Comparison of ENCODE assay signal across 11 cellular contexts in genomic region chr2:128279786-128280701, GRCh38. TPM values are rescaled to one million over a fixed set of nuclear protein-coding genes. Genes with fewer than 3 reads are reported as not detected.
DNase-seq lines count a peak whose midpoint lies in the region; ATAC-seq and TF ChIP-seq lines count a peak whose summit lies in the region.
"Had no signal": no experiment of that assay in that cellular context is flagged by ENCODE, and none has a peak within 500 bp of the region (broad histone marks: within the 10 kb centered on the region; RNA-seq: fewer than 3 reads in every experiment).

No MANE protein-coding gene starts in this region.

- peaks cover 0 to 5% (median 1%) of the 10 kb centered on the region in 3 donors for H3K27me3 Mint-ChIP-seq in immature natural killer cell (ENCODE audit: low read depth in 3 of 3)
- no peaks in the 10 kb centered on the region for H3K27me3 Mint-ChIP-seq in progenitor cell of endocrine pancreas
- H3K27me3 Mint-ChIP-seq: activated naive CD4-positive, alpha-beta T cell treated with anti-CD3 and anti-CD28 coated beads, Interleukin-2, amount 50 U/mL, for 24 hours had no signal

- no peak for TF ChIP-seq CTCF in progenitor cell of endocrine pancreas (IDR thresholded peaks at IDR 0.05; ENCODE audit: unreplicated experiment)

- H3K27ac Mint-ChIP-seq in immature natural killer cell (peak overlapping the region; percentile 73 to 88 (median 86)), progenitor cell of endocrine pancreas (peak overlapping the region; percentile 80)
- H3K27ac Mint-ChIP-seq: activated naive CD4-positive, alpha-beta T cell treated with anti-CD3 and anti-CD28 coated beads, Interleukin-2, amount 50 U/mL, for 24 hours had no signal

- H3K36me3 Mint-ChIP-seq in immature natural killer cell (peaks cover 0 to 1% (median 0%) of the 10 kb centered on the region in 3 donors), progenitor cell of endocrine pancreas (ENCODE audit: insufficient read depth) (peaks cover 9% of the 10 kb centered on the region)

- ATAC-seq in GM18508 (IDR thresholded peaks at IDR 0.05; ENCODE audit: insufficient read depth, unreplicated experiment) (peak; percentile 50), GM21723 (IDR thresholded peaks at IDR 0.05; ENCODE audit: unreplicated experiment) (no peak), HG02852 (IDR thresholded peaks at IDR 0.05; ENCODE audit: unreplicated experiment) (no peak)

- H3K4me1 Mint-ChIP-seq in immature natural killer cell (peaks cover 76 to 79% of the 10 kb centered on the region in 2 donors), progenitor cell of endocrine pancreas (ENCODE audit: low read depth) (peaks cover 2% of the 10 kb centered on the region)

- DNase-seq in T-helper 1 cell, result peak in 3 of 5 donors; percentile 1 to 5 (median 2)
- peak; percentile 22 to 38 (median 35) for DNase-seq in immature natural killer cell
- no peak for DNase-seq in progenitor cell of endocrine pancreas (ENCODE audit: low spot score, unreplicated experiment)
- no peak for DNase-seq in NCI-H2196 (lab: John Stamatoyannopoulos, UW; ENCODE audit: unreplicated experiment)
- DNase-seq: DMS153, NCI-H1694, T1000 had no signal

- H3K4me3 Mint-ChIP-seq in immature natural killer cell (peak overlapping the region; percentile 68 to 77 (median 73)), progenitor cell of endocrine pancreas (ENCODE audit: low read depth) (no peak overlapping the region)
- H3K4me3 Mint-ChIP-seq: activated naive CD4-positive, alpha-beta T cell treated with anti-CD3 and anti-CD28 coated beads, Interleukin-2, amount 50 U/mL, for 24 hours had no signal

- no peaks in the 10 kb centered on the region for H3K9me3 Mint-ChIP-seq in immature natural killer cell
- H3K9me3 Mint-ChIP-seq in progenitor cell of endocrine pancreas (ENCODE audit: low read depth), result peaks cover 2% of the 10 kb centered on the region
- H3K9me3 Mint-ChIP-seq: activated naive CD4-positive, alpha-beta T cell treated with anti-CD3 and anti-CD28 coated beads, Interleukin-2, amount 50 U/mL, for 24 hours had no signal

RNA-seq across cellular contexts. Expression of gene HS6ST1, which starts 38.6 kb away (rescaled TPM):
- 1 to 10 TPM; 5.1 to 6.6 (median 6.0) TPM for polyA plus RNA-seq in immature natural killer cell
- 74.5 and 81.2 TPM in 2 replicates for total RNA-seq in progenitor cell of endocrine pancreas

Comparison
In these comparisons a context has a peak if more than half of its experiments do, and no peak if none do; other contexts are left out.
1. DNase-seq: peak in T-helper 1 cell (3 of 5) and immature natural killer cell (3 of 3); none in progenitor cell of endocrine pancreas (single experiment) and NCI-H2196 (single experiment).